Comparison of ENCODE assay signal across 25 cellular contexts in genomic region chr2:129880971-129881370, GRCh38.
"Had no signal": no experiment of that assay in that cellular context is flagged by ENCODE, and none has a peak within 500 bp of the region (broad histone marks: within the 10 kb centered on the region; RNA-seq: fewer than 3 reads in every experiment).

No MANE protein-coding gene starts in this region.

- H3K4me3 ChIP-seq: esophagus muscularis mucosa, left lung, pancreas, smooth muscle cell, thyroid gland had no signal

- H3K4me3 Mint-ChIP-seq: dendritic cell treated with granulocyte-macrophage colony-stimulating factor and Interleukin-4, amounts not matched to agents 40 ng/mL and 50 ng/mL, for 4 days; naive thymus-derived CD4-positive, alpha-beta T cell; nephron progenitor cell; stimulated activated naive CD8-positive, alpha-beta T cell treated with anti-CD3 and anti-CD28 coated beads, Interleukin-15, amount 100 ng/mL, for 72 hours had no signal

- ATAC-seq: left cardiac atrium; left lung; naive thymus-derived CD4-positive, alpha-beta T cell; pancreas; sciatic nerve; stimulated activated naive CD8-positive, alpha-beta T cell treated with anti-CD3 and anti-CD28 coated beads, Interleukin-15, amount 100 ng/mL, for 72 hours had no signal

- DNase-seq: central memory CD4-positive, alpha-beta T cell; effector CD8-positive, alpha-beta T cell; foreskin melanocyte; glutamatergic neuron; hypothalamus; left cardiac atrium; left lung; mesenchymal stem cell; midbrain; naive thymus-derived CD4-positive, alpha-beta T cell; nephron progenitor cell; occipital lobe; pancreas; stimulated activated CD4-positive, alpha-beta T cell treated with anti-CD3 and anti-CD28 coated beads, Interleukin-12 subunit alpha, Interleukin-12 subunit beta, amount 100 ng/mL, for 4 hours; stimulated activated CD4-positive, alpha-beta T cell treated with anti-CD3 and anti-CD28 coated beads, Interleukin-1b, Interleukin-23, amount 100 ng/mL, for 48 hours; stimulated activated CD4-positive, alpha-beta T cell treated with anti-CD3 and anti-CD28 coated beads, Interleukin-4, amount 100 ng/mL, for 1 hour; stimulated activated CD8-positive, alpha-beta memory T cell treated with anti-CD3 and anti-CD28 coated beads, Interleukin-4, amount 100 ng/mL, for 48 hours; stimulated activated naive CD4-positive, alpha-beta T cell; stimulated activated naive CD8-positive, alpha-beta T cell treated with anti-CD3 and anti-CD28 coated beads, Interleukin-15, amount 100 ng/mL, for 72 hours; thyroid gland; trophoblast cell had no signal

- H3K4me2 ChIP-seq: smooth muscle cell had no signal

- H3K27me3 ChIP-seq: esophagus muscularis mucosa, pancreas, thyroid gland had no signal

- H3K9me3 Mint-ChIP-seq: dendritic cell treated with granulocyte-macrophage colony-stimulating factor and Interleukin-4, amounts not matched to agents 40 ng/mL and 50 ng/mL, for 4 days; nephron progenitor cell had no signal

- H3K27ac Mint-ChIP-seq: dendritic cell treated with granulocyte-macrophage colony-stimulating factor and Interleukin-4, amounts not matched to agents 40 ng/mL and 50 ng/mL, for 4 days; naive thymus-derived CD4-positive, alpha-beta T cell; nephron progenitor cell; stimulated activated naive CD8-positive, alpha-beta T cell treated with anti-CD3 and anti-CD28 coated beads, Interleukin-15, amount 100 ng/mL, for 72 hours had no signal

- H3K27ac ChIP-seq: esophagus muscularis mucosa, left lung, pancreas, thyroid gland had no signal

- H3K9me3 ChIP-seq: esophagus muscularis mucosa, left lung, pancreas, thyroid gland had no signal

- H3K36me3 Mint-ChIP-seq: naive thymus-derived CD4-positive, alpha-beta T cell had no signal

- H3K36me3 ChIP-seq: esophagus muscularis mucosa, left lung, pancreas, thyroid gland had no signal
